In genomic region chr19:3467437-3468198, GRCh38 we compare ENCODE assay signal across 20 cellular contexts. TPM values are rescaled to one million over a fixed set of nuclear protein-coding genes. Genes with fewer than 3 reads are reported as not detected.
"Had no signal": no experiment of that assay in that cellular context is flagged by ENCODE, and none has a peak within 500 bp of the region (broad histone marks: within the 10 kb centered on the region; RNA-seq: fewer than 3 reads in every experiment).

No MANE protein-coding gene starts in this region.

- H3K9ac ChIP-seq: parathyroid adenoma had no signal

- H3K4me2 ChIP-seq: hepatocyte had no signal

- H3K27me3 ChIP-seq: breast epithelium, left lung, upper lobe of right lung had no signal

- FAIRE-seq: keratinocyte had no signal

- H3K36me3 ChIP-seq: breast epithelium had no signal

- H3K4me1 ChIP-seq: parathyroid adenoma, upper lobe of right lung had no signal

- DNase-seq: activated CD4-positive, alpha-beta T cell treated with anti-CD3 and anti-CD28 coated beads for 4 hours; activated CD8-positive, alpha-beta memory T cell treated with anti-CD3 and anti-CD28 coated beads, Interleukin-2, amount 50 U/mL, for 48 hours; activated gamma-delta T cell treated with Interleukin-2 at 50 U/mL for 16 hours; cerebellar nuclear complex; effector memory CD8-positive, alpha-beta T cell; left lung; mucosa of descending colon; naive thymus-derived CD8-positive, alpha-beta T cell; stimulated activated CD4-positive, alpha-beta T cell treated with anti-CD3 and anti-CD28 coated beads, Interleukin-4, amount 100 ng/mL, for 1 hour; stimulated activated naive CD4-positive, alpha-beta T cell; T-helper 17 cell; upper lobe of right lung had no signal

- H3K9me3 ChIP-seq: breast epithelium, left lung, mucosa of descending colon, upper lobe of right lung had no signal

- H2AFZ ChIP-seq: hepatocyte, parathyroid adenoma had no signal

- ATAC-seq: effector memory CD8-positive, alpha-beta T cell; left lung; mucosa of descending colon; naive thymus-derived CD8-positive, alpha-beta T cell; T-helper 17 cell; upper lobe of right lung had no signal

- H3K27ac ChIP-seq: hepatocyte, left lung, parathyroid adenoma, upper lobe of right lung had no signal

- H3K4me3 ChIP-seq: hepatocyte, left lung, mucosa of descending colon, upper lobe of right lung had no signal

- H3K79me2 ChIP-seq: hepatocyte, parathyroid adenoma had no signal

RNA-seq across cellular contexts. Expression of gene SMIM24, which starts 12.7 kb away (rescaled TPM):
- total RNA-seq: aorta; left lung; naive thymus-derived CD8-positive, alpha-beta T cell; skeletal muscle tissue; T-helper 17 cell; upper lobe of right lung had no signal
- polyA plus RNA-seq: keratinocyte had no signal

RNA-seq across cellular contexts. Expression of gene SMIM44, which starts 15.6 kb away (rescaled TPM):
- total RNA-seq: aorta; breast epithelium; hepatocyte; left lung; naive thymus-derived CD8-positive, alpha-beta T cell; renal cortical epithelial cell; skeletal muscle tissue; T-helper 17 cell; temporal lobe; upper lobe of right lung had no signal
- polyA plus RNA-seq: aorta; hepatocyte; keratinocyte; naive thymus-derived CD8-positive, alpha-beta T cell had no signal
